Comparison of ENCODE assay signal across 8 cellular contexts in the genomic region with DNA sequence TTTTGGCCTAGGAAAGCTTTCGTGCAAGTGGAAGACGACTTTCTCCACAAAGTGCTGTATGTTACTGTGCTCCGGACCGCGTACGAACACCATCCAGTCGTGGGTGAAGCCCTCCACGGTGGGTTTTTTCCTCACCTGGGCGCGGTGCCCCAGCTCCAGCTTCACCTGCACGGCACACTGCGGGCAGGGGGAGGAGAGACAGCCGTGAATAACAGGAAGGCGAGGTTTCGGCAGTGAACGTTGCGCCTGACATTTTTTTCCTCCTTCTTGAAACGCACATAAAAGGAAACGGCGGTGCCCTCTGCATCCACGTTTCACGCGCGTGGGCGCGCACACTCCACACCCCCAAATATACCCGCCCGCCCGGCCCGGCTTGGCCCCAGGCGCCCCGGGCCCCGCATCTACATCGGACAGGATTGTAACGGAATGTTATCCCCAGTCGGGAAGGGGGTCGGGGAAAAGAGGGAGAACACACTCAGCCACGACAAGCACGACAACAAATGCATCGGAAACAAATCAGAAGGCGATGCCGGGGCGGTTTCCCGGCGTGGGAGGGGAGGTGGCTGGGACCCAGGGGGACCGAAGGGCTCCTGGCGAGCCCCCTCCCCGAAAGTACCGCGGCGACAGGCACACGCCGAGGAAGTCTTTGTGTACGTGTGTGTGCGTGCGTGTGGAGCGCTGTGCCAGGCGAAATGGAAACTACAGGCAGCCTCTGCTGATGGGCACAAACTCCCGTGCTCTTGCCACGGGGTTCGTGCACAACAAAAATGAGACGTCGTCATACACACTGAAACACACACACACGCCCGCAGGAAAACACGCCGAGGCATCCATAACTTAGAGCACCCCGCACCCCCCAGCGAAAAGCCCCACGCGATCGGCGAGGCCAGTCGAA. TPM values are rescaled to one million over a fixed set of nuclear protein-coding genes. Genes with fewer than 3 reads are reported as not detected.
DNase-seq lines count a peak whose midpoint lies in the region; ATAC-seq and TF ChIP-seq lines count a peak whose summit lies in the region.

No MANE protein-coding gene starts in this region.

- POLR2A ChIA-PET in A673 (lab: Charles Lee; ENCODE audit: low non-redundant PET) (interaction anchor here (0.6 kb wide), 1 partner anchor 674 kb away, joined by 4 read pairs; no protein-coding TSS in a partner anchor), HEK293 (lab: Yijun Ruan, JAX) (interaction anchor here (0.7 to 2.2 kb wide), 4 partner anchors 15 to 296 kb away, joined by 3 to 12 read pairs (median 4); no protein-coding TSS in a partner anchor)

- ATAC-seq in left lobe of liver (no peak), HG02885 (IDR thresholded peaks at IDR 0.05; ENCODE audit: poor library complexity, unreplicated experiment) (no peak), HG02571 (IDR thresholded peaks at IDR 0.05; ENCODE audit: unreplicated experiment) (no peak)

- CTCF ChIA-PET in A673 (lab: Charles Lee), result interaction anchor here (0.6 kb wide), 1 partner anchor 114 kb away, joined by 5 read pairs; no protein-coding TSS in a partner anchor
- CTCF ChIA-PET in HEK293 (lab: Yijun Ruan, JAX), result interaction anchor here (0.6 to 2.0 kb wide), 4 partner anchors 8 to 94 kb away, joined by 3 to 8 read pairs (median 4); no protein-coding TSS in a partner anchor

- DNase-seq in A673 (ENCODE audit: low spot score) (no peak), choroid plexus epithelial cell (ENCODE audit: low read depth) (peak; percentile 50), left lobe of liver (ENCODE audit: low spot score) (peak; percentile 48)
- peak; percentile 25 to 35 for DNase-seq in activated CD4-positive, alpha-beta T cell treated with anti-CD3 and anti-CD28 coated beads for 24 hours (ENCODE audit: low read depth in 2 of 2)
- peak; percentile 24 to 32 for DNase-seq in stimulated activated CD4-positive, alpha-beta T cell treated with anti-CD3 and anti-CD28 coated beads, Interleukin-2, amount 100 ng/mL, for 48 hours

- no peaks in the 10 kb centered on the region for H3K27me3 ChIP-seq in A673 (replicated peaks; ENCODE audit: insufficient read depth, low read depth, low read length, poor library complexity)

- peak overlapping the region; percentile 87 for H3K27ac ChIP-seq in A673 (ENCODE audit: low read depth, low read length, poor library complexity, severe bottlenecking)
- H3K27ac ChIP-seq in HEK293 (ENCODE audit: extremely low read depth, low read depth, low read length), result peak overlapping the region; percentile 99

- H3K9me3 ChIP-seq in A673 (ENCODE audit: low read depth, low read length, poor library complexity, severe bottlenecking), result no peaks in the 10 kb centered on the region
- no peaks in the 10 kb centered on the region for H3K9me3 ChIP-seq in HEK293 (ENCODE audit: control insufficient read depth, insufficient read depth, low read depth, low read length)

- H3K4me3 ChIP-seq in A673 (ENCODE audit: low read depth, low read length, poor library complexity, severe bottlenecking), result peak overlapping the region; percentile 74
- H3K4me3 ChIP-seq in HEK293 (ENCODE audit: low read depth, low read length), result peak overlapping the region; percentile 86
- H3K4me3 ChIP-seq in choroid plexus epithelial cell (ENCODE audit: low read depth, low read length), result peak overlapping the region; percentile 81

- H3K4me1 ChIP-seq in A673 (ENCODE audit: insufficient read depth, low read length, poor library complexity, severe bottlenecking) (peaks cover 26% of the 10 kb centered on the region), HEK293 (ENCODE audit: control insufficient read depth, insufficient read depth, low read length) (peaks cover 29% of the 10 kb centered on the region)

- no peaks in the 10 kb centered on the region for H3K36me3 ChIP-seq in A673 (ENCODE audit: insufficient read depth, low read length, poor library complexity, severe bottlenecking)
- H3K36me3 ChIP-seq in HEK293 (ENCODE audit: control insufficient read depth in 2 of 2, insufficient read depth in 1 of 2, low read length in 2 of 2), result no peaks in the 10 kb centered on the region

- no TSS peak for BruUV-seq in A673 (replicated peaks; lab: Mats Ljungman, UMichigan)

- intact Hi-C loops in A673 (cut with micrococcal nuclease; ENCODE audit: unreplicated experiment), result loop anchor here (5.0 to 10.0 kb wide), 2 partner anchors 254 to 694 kb away; no protein-coding TSS in a partner anchor

- no peak for TF ChIP-seq CTCF in A673 (conservative IDR thresholded peaks at IDR 0.05; ENCODE audit: low read depth, low read length)
- no peak for TF ChIP-seq CTCF in HEK293 (tag by site-specific recombination; IDR thresholded peaks at IDR 0.05)
- TF ChIP-seq CTCF in choroid plexus epithelial cell (conservative IDR thresholded peaks at IDR 0.05; ENCODE audit: low read depth, low read length), result no peak

TF ChIP-seq in HEK293, 187 proteins besides CTCF, POLR2A, EP300 and RAD21 (continues in another document):
- peak; percentile 20 for TF ChIP-seq GLIS1 (tag by site-specific recombination; IDR thresholded peaks at IDR 0.05)
- no peak for TF ChIP-seq ZNF623 (tag by site-specific recombination; IDR thresholded peaks at IDR 0.05)
- TF ChIP-seq ZBTB7A (tag by site-specific recombination; IDR thresholded peaks at IDR 0.05; ENCODE audit: low read depth), result no peak
- TF ChIP-seq ZNF292 (tag by site-specific recombination; IDR thresholded peaks at IDR 0.05; ENCODE audit: borderline replicate concordance, low read depth), result no peak
- no peak for TF ChIP-seq ZNF239 (tag by site-specific recombination; IDR thresholded peaks at IDR 0.05)
- TF ChIP-seq, protein P1, sequence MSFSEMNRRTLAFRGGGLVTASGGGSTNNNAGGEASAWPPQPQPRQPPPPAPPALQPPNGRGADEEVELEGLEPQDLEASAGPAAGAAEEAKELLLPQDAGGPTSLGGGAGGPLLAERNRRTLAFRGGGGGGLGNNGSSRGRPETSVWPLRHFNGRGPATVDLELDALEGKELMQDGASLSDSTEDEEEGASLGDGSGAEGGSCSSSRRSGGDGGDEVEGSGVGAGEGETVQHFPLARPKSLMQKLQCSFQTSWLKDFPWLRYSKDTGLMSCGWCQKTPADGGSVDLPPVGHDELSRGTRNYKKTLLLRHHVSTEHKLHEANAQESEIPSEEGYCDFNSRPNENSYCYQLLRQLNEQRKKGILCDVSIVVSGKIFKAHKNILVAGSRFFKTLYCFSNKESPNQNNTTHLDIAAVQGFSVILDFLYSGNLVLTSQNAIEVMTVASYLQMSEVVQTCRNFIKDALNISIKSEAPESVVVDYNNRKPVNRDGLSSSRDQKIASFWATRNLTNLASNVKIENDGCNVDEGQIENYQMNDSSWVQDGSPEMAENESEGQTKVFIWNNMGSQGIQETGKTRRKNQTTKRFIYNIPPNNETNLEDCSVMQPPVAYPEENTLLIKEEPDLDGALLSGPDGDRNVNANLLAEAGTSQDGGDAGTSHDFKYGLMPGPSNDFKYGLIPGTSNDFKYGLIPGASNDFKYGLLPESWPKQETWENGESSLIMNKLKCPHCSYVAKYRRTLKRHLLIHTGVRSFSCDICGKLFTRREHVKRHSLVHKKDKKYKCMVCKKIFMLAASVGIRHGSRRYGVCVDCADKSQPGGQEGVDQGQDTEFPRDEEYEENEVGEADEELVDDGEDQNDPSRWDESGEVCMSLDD (tag by site-specific recombination; IDR thresholded peaks at IDR 0.05), result no peak
- no peak for TF ChIP-seq ZNF133 (tag by site-specific recombination; IDR thresholded peaks at IDR 0.05)
- no peak for TF ChIP-seq SCRT2 (tag by site-specific recombination; IDR thresholded peaks at IDR 0.05)
- TF ChIP-seq SP7 (tag by site-specific recombination; IDR thresholded peaks at IDR 0.05), result no peak
- TF ChIP-seq, protein P2, sequence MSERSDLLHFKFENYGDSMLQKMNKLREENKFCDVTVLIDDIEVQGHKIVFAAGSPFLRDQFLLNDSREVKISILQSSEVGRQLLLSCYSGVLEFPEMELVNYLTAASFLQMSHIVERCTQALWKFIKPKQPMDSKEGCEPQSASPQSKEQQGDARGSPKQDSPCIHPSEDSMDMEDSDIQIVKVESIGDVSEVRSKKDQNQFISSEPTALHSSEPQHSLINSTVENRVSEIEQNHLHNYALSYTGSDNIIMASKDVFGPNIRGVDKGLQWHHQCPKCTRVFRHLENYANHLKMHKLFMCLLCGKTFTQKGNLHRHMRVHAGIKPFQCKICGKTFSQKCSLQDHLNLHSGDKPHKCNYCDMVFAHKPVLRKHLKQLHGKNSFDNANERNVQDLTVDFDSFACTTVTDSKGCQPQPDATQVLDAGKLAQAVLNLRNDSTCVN (tag by site-specific recombination; optimal IDR thresholded peaks at IDR 0.05), result peak; percentile 3
- TF ChIP-seq ZNF335 (tag by site-specific recombination; conservative IDR thresholded peaks at IDR 0.05), result peak; percentile 73
- TF ChIP-seq ZNF701 (tag by site-specific recombination; IDR thresholded peaks at IDR 0.05), result no peak
- no peak for TF ChIP-seq ZNF394 (tag by site-specific recombination; IDR thresholded peaks at IDR 0.05; ENCODE audit: borderline replicate concordance)
- no peak for TF ChIP-seq ZNF777 (tag by site-specific recombination; IDR thresholded peaks at IDR 0.05; ENCODE audit: borderline replicate concordance)
- TF ChIP-seq ZNF121 (tag by site-specific recombination; IDR thresholded peaks at IDR 0.05), result no peak
- TF ChIP-seq ZFHX2 (tag by site-specific recombination; conservative IDR thresholded peaks at IDR 0.05), result peak; percentile 46; the same call in 1 of the 2 replicates
- no peak for TF ChIP-seq ZNF626 (tag by site-specific recombination; IDR thresholded peaks at IDR 0.05)
- TF ChIP-seq ZNF624 (tag by site-specific recombination; IDR thresholded peaks at IDR 0.05), result no peak
- no peak for TF ChIP-seq ZNF19 (tag by site-specific recombination; IDR thresholded peaks at IDR 0.05; ENCODE audit: low read depth)
- TF ChIP-seq KLF16 (tag by site-specific recombination; IDR thresholded peaks at IDR 0.05), result no peak
- TF ChIP-seq ZNF174 (tag by site-specific recombination; IDR thresholded peaks at IDR 0.05), result no peak
- TF ChIP-seq, protein P3, sequence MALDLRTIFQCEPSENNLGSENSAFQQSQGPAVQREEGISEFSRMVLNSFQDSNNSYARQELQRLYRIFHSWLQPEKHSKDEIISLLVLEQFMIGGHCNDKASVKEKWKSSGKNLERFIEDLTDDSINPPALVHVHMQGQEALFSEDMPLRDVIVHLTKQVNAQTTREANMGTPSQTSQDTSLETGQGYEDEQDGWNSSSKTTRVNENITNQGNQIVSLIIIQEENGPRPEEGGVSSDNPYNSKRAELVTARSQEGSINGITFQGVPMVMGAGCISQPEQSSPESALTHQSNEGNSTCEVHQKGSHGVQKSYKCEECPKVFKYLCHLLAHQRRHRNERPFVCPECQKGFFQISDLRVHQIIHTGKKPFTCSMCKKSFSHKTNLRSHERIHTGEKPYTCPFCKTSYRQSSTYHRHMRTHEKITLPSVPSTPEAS (tag by site-specific recombination; IDR thresholded peaks at IDR 0.05), result peak; percentile 50; the same call in 1 of the 2 replicates
- TF ChIP-seq BCL11B (tag by site-specific recombination; IDR thresholded peaks at IDR 0.05; ENCODE audit: low read depth), result no peak
- TF ChIP-seq ZNF423 (tag by site-specific recombination; IDR thresholded peaks at IDR 0.05), result no peak

RNA-seq across cellular contexts. Expression of a gene that starts 1.4 kb away (rescaled TPM):
- total RNA-seq in A673 (2021) (24.2 and 28.5 TPM in 2 replicates), left lobe of liver (2.0 TPM)
